Comparison of ENCODE assay signal across 9 cellular contexts in genomic region chr12:31715283-31715825, GRCh38. TPM values are rescaled to one million over a fixed set of nuclear protein-coding genes. Genes with fewer than 3 reads are reported as not detected.
DNase-seq lines count a peak whose midpoint lies in the region; ATAC-seq and TF ChIP-seq lines count a peak whose summit lies in the region.
"Had no signal": no experiment of that assay in that cellular context is flagged by ENCODE, and none has a peak within 500 bp of the region (broad histone marks: within the 10 kb centered on the region; RNA-seq: fewer than 3 reads in every experiment).

No MANE protein-coding gene starts in this region.

- H3K79me2 ChIP-seq in parathyroid adenoma = no peaks in the 10 kb centered on the region

- H3K9me3 ChIP-seq in parathyroid adenoma (ENCODE audit: control insufficient read depth, low read length) = no peaks in the 10 kb centered on the region
- no peaks in the 10 kb centered on the region for H3K9me3 ChIP-seq in BE2C

- ATAC-seq in GM19324 (IDR thresholded peaks at IDR 0.05; ENCODE audit: low FRiP score, unreplicated experiment) = peak; percentile 73
- ATAC-seq in HG03575 (IDR thresholded peaks at IDR 0.05; ENCODE audit: extremely low read depth, insufficient number of reproducible peaks, low FRiP score, unreplicated experiment) = peak; percentile 62

- H3K4me2 ChIP-seq in parathyroid adenoma (ENCODE audit: low read length) = no peak overlapping the region

- peak overlapping the region; percentile 71 for H2AFZ ChIP-seq in parathyroid adenoma

- H3K4me3 ChIP-seq in brain microvascular endothelial cell (ENCODE audit: low read depth, low read length) = no peak overlapping the region
- H3K4me3 ChIP-seq in parathyroid adenoma (ENCODE audit: low read depth, low read length) = no peak overlapping the region
- no peak overlapping the region for H3K4me3 ChIP-seq in BE2C (ENCODE audit: low read depth, low read length)

- no peak for TF ChIP-seq CTCF in brain microvascular endothelial cell (IDR thresholded peaks at IDR 0.05; ENCODE audit: low read depth, low read length, missing control alignments)
- TF ChIP-seq CTCF in parathyroid adenoma (IDR thresholded peaks at IDR 0.05) = no peak
- TF ChIP-seq CTCF in BE2C (IDR thresholded peaks at IDR 0.05; ENCODE audit: low read depth, low read length) = no peak

- H3K36me3 ChIP-seq in brain microvascular endothelial cell (replicated peaks) = no peaks in the 10 kb centered on the region
- H3K36me3 ChIP-seq in parathyroid adenoma (ENCODE audit: control insufficient read depth, insufficient read depth, low read length) = no peaks in the 10 kb centered on the region
- H3K36me3 ChIP-seq in BE2C = no peaks in the 10 kb centered on the region

- H3K27me3 ChIP-seq in brain microvascular endothelial cell (replicated peaks) = no peaks in the 10 kb centered on the region
- H3K27me3 ChIP-seq in parathyroid adenoma (ENCODE audit: control insufficient read depth, insufficient read depth, low read length) = no peaks in the 10 kb centered on the region
- no peaks in the 10 kb centered on the region for H3K27me3 ChIP-seq in BE2C

- peak overlapping the region; percentile 12 for H3K27ac ChIP-seq in brain microvascular endothelial cell
- H3K27ac ChIP-seq in parathyroid adenoma = peak overlapping the region; percentile 68

- DNase-seq in Ammon's horn (ENCODE audit: low spot score) (peak; percentile 52), brain microvascular endothelial cell (no peak), BE2C (no peak), DMS79 (lab: John Stamatoyannopoulos, UW) (no peak), NCI-H2227 treated with DMSO at 0.1 percent for 48 hours (lab: John Stamatoyannopoulos, UW) (no peak)
- DNase-seq: DND-41 had no signal

- in situ Hi-C loops in brain microvascular endothelial cell (cut with HindIII; ENCODE audit: low pct_ligation_motif_present, low sequenced_read_pairs) = no loop called here

- no peak overlapping the region for H3K9ac ChIP-seq in parathyroid adenoma

- H3K4me1 ChIP-seq in parathyroid adenoma = peaks cover 3% of the 10 kb centered on the region
- no peaks in the 10 kb centered on the region for H3K4me1 ChIP-seq in BE2C

RNA-seq across cellular contexts. Expression of gene AMN1, which starts 13.5 kb away (rescaled TPM):
- 9.0 TPM for polyA plus RNA-seq in BE2C (2012; ENCODE audit: insufficient read depth, insufficient read length, low read depth)

RNA-seq across cellular contexts. Expression of gene ETFBKMT, which starts 55.9 kb away (rescaled TPM):
- polyA plus RNA-seq in BE2C (2012; ENCODE audit: insufficient read depth, insufficient read length, low read depth) = 1.1 TPM
